ENCODE assay signal across 15 cellular contexts in genomic region chr22:40308999-40309578, GRCh38. TPM values are rescaled to one million over a fixed set of nuclear protein-coding genes. Genes with fewer than 3 reads are reported as not detected.
DNase-seq lines count a peak whose midpoint lies in the region; ATAC-seq and TF ChIP-seq lines count a peak whose summit lies in the region.
"Had no signal": no experiment of that assay in that cellular context is flagged by ENCODE, and none has a peak within 500 bp of the region (broad histone marks: within the 10 kb centered on the region; RNA-seq: fewer than 3 reads in every experiment).

No MANE protein-coding gene starts in this region.

- no peak for TF ChIP-seq EP300 in esophagus muscularis mucosa (IDR thresholded peaks at IDR 0.05)

- no peak for DNase-seq in CD8-positive, alpha-beta T cell
- DNase-seq in esophagus muscularis mucosa (ENCODE audit: extremely low spot score) (no peak), Caco-2 (no peak), sciatic nerve (ENCODE audit: low spot score) (no peak), NCI-H1417 treated with DMSO at 0.1 percent for 48 hours (lab: John Stamatoyannopoulos, UW) (no peak)
- DNase-seq: DMS79 treated with DMSO at 0.1 percent for 48 hours, NCI-H1694, NCI-H446, RPMI8226, spleen had no signal

- peak overlapping the region; percentile 86 for H3K27ac Mint-ChIP-seq in CD8-positive, alpha-beta T cell
- peak overlapping the region; percentile 3 for H3K27ac Mint-ChIP-seq in stimulated activated memory B cell treated with anti-CD40 and anti-IgM and Interleukin-4, amounts not matched to agents 10 μg/mL and 1 μg/mL and 100 μg/mL, for 72 hours
- no peak overlapping the region for H3K27ac Mint-ChIP-seq in Caco-2 (ENCODE audit: unreplicated experiment)

- no peaks in the 10 kb centered on the region for H3K9me3 Mint-ChIP-seq in CD8-positive, alpha-beta T cell
- no peaks in the 10 kb centered on the region for H3K9me3 Mint-ChIP-seq in stimulated activated memory B cell treated with anti-CD40 and anti-IgM and Interleukin-4, amounts not matched to agents 10 μg/mL and 1 μg/mL and 100 μg/mL, for 72 hours
- no peaks in the 10 kb centered on the region for H3K9me3 Mint-ChIP-seq in Caco-2 (ENCODE audit: unreplicated experiment)
- H3K9me3 Mint-ChIP-seq: natural killer cell treated with Interleukin-12 subunit alpha and Interleukin-12 subunit beta and Interleukin-15 and Interleukin-18, amount 100 ng/mL, for 72 hours had no signal

- ATAC-seq in CD8-positive, alpha-beta T cell, result no peak
- ATAC-seq in SK-N-SH treated with all-trans-retinoic acid at 6 μM for 48 hours, result peak; percentile 54
- ATAC-seq in stimulated activated memory B cell treated with anti-CD40 and anti-IgM and Interleukin-4, amounts not matched to agents 10 μg/mL and 1 μg/mL and 100 μg/mL, for 72 hours, result no peak
- no peak for ATAC-seq in sciatic nerve
- ATAC-seq: activated CD4-positive, CD25-positive, alpha-beta regulatory T cell treated with anti-CD3 and anti-CD28 coated beads, Interleukin-2, amount 50 U/mL, for 24 hours; natural killer cell treated with Interleukin-12 subunit alpha and Interleukin-12 subunit beta and Interleukin-15 and Interleukin-18, amount 100 ng/mL, for 72 hours had no signal

- no peak for TF ChIP-seq CTCF in CD8-positive, alpha-beta T cell (IDR thresholded peaks at IDR 0.05)
- TF ChIP-seq CTCF in esophagus muscularis mucosa (IDR thresholded peaks at IDR 0.05), result no peak
- no peak for TF ChIP-seq CTCF in Caco-2 (IDR thresholded peaks at IDR 0.05; ENCODE audit: insufficient read depth in 1 of 2, low read depth in 1 of 2, low read length in 1 of 2, severe bottlenecking in 1 of 2, unreplicated experiment in 1 of 2)

- intact Hi-C loops in CD8-positive, alpha-beta T cell (cut with DNase I, micrococcal nuclease), result loop anchor here in 1 of 2 experiments (1.0 kb wide), 1 partner anchor 37 kb away; the partner anchor contains the start of gene ADSL
- intact Hi-C loops in esophagus muscularis mucosa (cut with DNase I) (no loop called here), Caco-2 (cut with micrococcal nuclease; ENCODE audit: unreplicated experiment) (no loop called here), sciatic nerve (cut with DNase I) (no loop called here)

- POLR2A ChIA-PET in CD8-positive, alpha-beta T cell (lab: Charles Lee), result interaction anchor here (0.6 to 1.5 kb wide), 6 partner anchors 10 to 119 kb away, joined by 3 read pairs; no protein-coding TSS in a partner anchor
- POLR2A ChIA-PET in Caco-2 (lab: Charles Lee), result no interaction called here

- H3K36me3 Mint-ChIP-seq in CD8-positive, alpha-beta T cell, result peaks cover 87% of the 10 kb centered on the region
- peaks cover 56% of the 10 kb centered on the region for H3K36me3 Mint-ChIP-seq in stimulated activated memory B cell treated with anti-CD40 and anti-IgM and Interleukin-4, amounts not matched to agents 10 μg/mL and 1 μg/mL and 100 μg/mL, for 72 hours
- peaks cover 34% of the 10 kb centered on the region for H3K36me3 Mint-ChIP-seq in Caco-2 (ENCODE audit: insufficient read depth, unreplicated experiment)

- 54% methylated on average over 6 of the region's 6 CpGs for WGBS in esophagus muscularis mucosa

- no peak for TF ChIP-seq POLR2A in esophagus muscularis mucosa (IDR thresholded peaks at IDR 0.05; ENCODE audit: low read depth)

- peaks cover 52% of the 10 kb centered on the region for H3K36me3 ChIP-seq in CD8-positive, alpha-beta T cell (ENCODE audit: insufficient read depth, low read length)
- H3K36me3 ChIP-seq in esophagus muscularis mucosa, result peaks cover 17 to 90% (median 48%) of the 10 kb centered on the region in 4 donors
- peaks cover 2% of the 10 kb centered on the region; the same call in 1 of the 2 replicates for H3K36me3 ChIP-seq in Caco-2 (ENCODE audit: control insufficient read depth, insufficient read depth, low read length)

- peaks cover 44% of the 10 kb centered on the region for H3K4me1 Mint-ChIP-seq in CD8-positive, alpha-beta T cell (ENCODE audit: low read depth)
- no peaks in the 10 kb centered on the region for H3K4me1 Mint-ChIP-seq in stimulated activated memory B cell treated with anti-CD40 and anti-IgM and Interleukin-4, amounts not matched to agents 10 μg/mL and 1 μg/mL and 100 μg/mL, for 72 hours
- no peaks in the 10 kb centered on the region for H3K4me1 Mint-ChIP-seq in Caco-2 (ENCODE audit: low read depth, unreplicated experiment)

- CTCF ChIA-PET in CD8-positive, alpha-beta T cell (lab: Charles Lee), result interaction anchor here (1.0 to 3.0 kb wide), 3 partner anchors 39 to 131 kb away, joined by 3 to 16 read pairs (median 3); partner anchors contain the start of gene TNRC6B
- CTCF ChIA-PET in Caco-2 (lab: Charles Lee), result no interaction called here

- no TSS peak for BruUV-seq in Caco-2 (replicated peaks; lab: Mats Ljungman, UMichigan)

- no peak overlapping the region for H3K27ac ChIP-seq in CD8-positive, alpha-beta T cell (ENCODE audit: low read depth, low read length)
- peak overlapping the region; percentile 70 to 78 (median 74) for H3K27ac ChIP-seq in esophagus muscularis mucosa (replicated peaks in 1 of 4)
- H3K27ac ChIP-seq: BLaER1 treated with 17β-estradiol and CSF1 and Interleukin-3, amounts not matched to agents 10 nM and 100 nM had no signal

- H3K4me3 ChIP-seq in CD8-positive, alpha-beta T cell (ENCODE audit: low read depth, low read length), result no peak overlapping the region
- H3K4me3 ChIP-seq in esophagus muscularis mucosa (no peak overlapping the region), Caco-2 (ENCODE audit: low read depth, low read length) (no peak overlapping the region)
- H3K4me3 ChIP-seq: BLaER1 treated with 17β-estradiol and CSF1 and Interleukin-3, amounts not matched to agents 10 nM and 100 nM; spleen had no signal

- no peaks in the 10 kb centered on the region for H3K27me3 Mint-ChIP-seq in CD8-positive, alpha-beta T cell (ENCODE audit: low read depth)
- no peaks in the 10 kb centered on the region for H3K27me3 Mint-ChIP-seq in stimulated activated memory B cell treated with anti-CD40 and anti-IgM and Interleukin-4, amounts not matched to agents 10 μg/mL and 1 μg/mL and 100 μg/mL, for 72 hours
- H3K27me3 Mint-ChIP-seq in Caco-2 (ENCODE audit: insufficient read depth, unreplicated experiment), result no peaks in the 10 kb centered on the region
- H3K27me3 Mint-ChIP-seq: natural killer cell treated with Interleukin-12 subunit alpha and Interleukin-12 subunit beta and Interleukin-15 and Interleukin-18, amount 100 ng/mL, for 72 hours had no signal

- H3K27me3 ChIP-seq in CD8-positive, alpha-beta T cell (ENCODE audit: insufficient read depth, low read length), result no peaks in the 10 kb centered on the region
- H3K27me3 ChIP-seq in esophagus muscularis mucosa (no peaks in the 10 kb centered on the region), Caco-2 (replicated peaks; ENCODE audit: control insufficient read depth, insufficient read depth, low read length) (no peaks in the 10 kb centered on the region)
- H3K27me3 ChIP-seq: BLaER1 treated with 17β-estradiol and CSF1 and Interleukin-3, amounts not matched to agents 10 nM and 100 nM; spleen had no signal

- no peaks in the 10 kb centered on the region for H3K9me3 ChIP-seq in CD8-positive, alpha-beta T cell (ENCODE audit: low read length)
- no peaks in the 10 kb centered on the region for H3K9me3 ChIP-seq in esophagus muscularis mucosa
- H3K9me3 ChIP-seq in Caco-2, result no peaks in the 10 kb centered on the region
- H3K9me3 ChIP-seq: BLaER1 treated with 17β-estradiol and CSF1 and Interleukin-3, amounts not matched to agents 10 nM and 100 nM; spleen had no signal

- peaks cover 28% of the 10 kb centered on the region for H3K4me1 ChIP-seq in CD8-positive, alpha-beta T cell (ENCODE audit: insufficient read depth, low read length)
- H3K4me1 ChIP-seq in esophagus muscularis mucosa (peaks cover 9 to 68% (median 67%) of the 10 kb centered on the region in 4 donors), Caco-2 (no peaks in the 10 kb centered on the region)

- peak overlapping the region; percentile 35 for H3K4me3 Mint-ChIP-seq in CD8-positive, alpha-beta T cell
- no peak overlapping the region for H3K4me3 Mint-ChIP-seq in stimulated activated memory B cell treated with anti-CD40 and anti-IgM and Interleukin-4, amounts not matched to agents 10 μg/mL and 1 μg/mL and 100 μg/mL, for 72 hours
- H3K4me3 Mint-ChIP-seq in Caco-2 (ENCODE audit: unreplicated experiment), result no peak overlapping the region
- H3K4me3 Mint-ChIP-seq: natural killer cell treated with Interleukin-12 subunit alpha and Interleukin-12 subunit beta and Interleukin-15 and Interleukin-18, amount 100 ng/mL, for 72 hours had no signal

TF ChIP-seq in SK-N-SH treated with all-trans-retinoic acid at 6 μM for 48 hours, 23 proteins besides CTCF, POLR2A, EP300 and RAD21 (continues in another document):
- TF ChIP-seq TSHZ2 (CRISPR knock-in tag; IDR thresholded peaks at IDR 0.05) (no peak), PPARA (CRISPR knock-in tag; IDR thresholded peaks at IDR 0.05; ENCODE audit: borderline replicate concordance) (no peak), RARB (CRISPR knock-in tag; IDR thresholded peaks at IDR 0.05) (no peak)

RNA-seq across cellular contexts. Expression of gene ADSL, which starts 37.2 kb away (rescaled TPM):
- total RNA-seq in CD8-positive, alpha-beta T cell, result 10 to 100 TPM; 61.8 to 68.7 TPM
- 10 to 100 TPM; 58.7 to 91.1 (median 76.3) TPM for total RNA-seq in esophagus muscularis mucosa
- total RNA-seq in Caco-2 (2022), result 120 and 123 TPM in 2 replicates
- 32.8 TPM for total RNA-seq in sciatic nerve
